In the genomic region with DNA sequence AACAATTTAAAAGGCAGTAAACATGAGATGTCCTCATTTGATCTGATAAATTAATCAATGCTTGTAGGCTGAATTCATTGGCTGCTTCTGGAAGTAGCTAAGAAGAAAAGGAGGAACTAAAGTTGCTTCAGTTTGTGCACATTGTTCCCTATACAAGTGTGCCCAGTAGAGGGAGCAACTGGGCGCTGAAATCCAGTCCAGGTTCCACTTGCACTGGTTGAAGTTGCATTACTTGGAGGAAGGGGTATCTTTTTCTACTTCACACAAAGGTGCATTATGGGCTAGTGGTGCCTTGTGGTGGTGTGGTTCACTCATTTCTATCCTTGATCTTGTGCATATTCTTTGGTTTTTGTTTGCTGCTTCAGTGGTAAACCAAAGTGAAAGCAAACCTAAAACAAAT, we compare ENCODE assay signal across 9 cellular contexts.
DNase-seq lines count a peak whose midpoint lies in the region; ATAC-seq and TF ChIP-seq lines count a peak whose summit lies in the region.
"Had no signal": no experiment of that assay in that cellular context is flagged by ENCODE, and none has a peak within 500 bp of the region (broad histone marks: within the 10 kb centered on the region; RNA-seq: fewer than 3 reads in every experiment).

No MANE protein-coding gene starts in this region.

- H3K27ac Mint-ChIP-seq in activated T-helper 2 cell treated with anti-CD3 and anti-CD28 coated beads, Interferon-gamma antibody, Interleukin-2, Interleukin-4, amounts not matched to agents 10 μg/mL and 5 μg/mL and 100 μg/mL, durations not matched to agents 14 hours and 24 hours and 36 hours = no peak overlapping the region
- H3K27ac Mint-ChIP-seq: memory B cell had no signal

- BruUV-seq in mammary epithelial cell (replicated peaks; lab: Mats Ljungman, UMichigan) = no TSS peak

- H3K9me3 Mint-ChIP-seq in activated T-helper 2 cell treated with anti-CD3 and anti-CD28 coated beads, Interferon-gamma antibody, Interleukin-2, Interleukin-4, amounts not matched to agents 10 μg/mL and 5 μg/mL and 100 μg/mL, durations not matched to agents 14 hours and 24 hours and 36 hours = no peaks in the 10 kb centered on the region
- H3K9me3 Mint-ChIP-seq: memory B cell had no signal

- H3K36me3 ChIP-seq in mammary epithelial cell (ENCODE audit: insufficient read depth, low read length) = no peaks in the 10 kb centered on the region
- H3K36me3 ChIP-seq in gastrocnemius medialis = no peaks in the 10 kb centered on the region

- H3K4me1 Mint-ChIP-seq in activated T-helper 2 cell treated with anti-CD3 and anti-CD28 coated beads, Interferon-gamma antibody, Interleukin-2, Interleukin-4, amounts not matched to agents 10 μg/mL and 5 μg/mL and 100 μg/mL, durations not matched to agents 14 hours and 24 hours and 36 hours (ENCODE audit: low read depth) = no peaks in the 10 kb centered on the region
- H3K4me1 Mint-ChIP-seq: memory B cell had no signal

- in situ Hi-C loops in mammary epithelial cell (cut with MboI; ENCODE audit: low sequenced_read_pairs in 2 of 2) = no loop called here
- in situ Hi-C loops in gastrocnemius medialis (cut with MboI; ENCODE audit: low sequenced_read_pairs in 4 of 4) = no loop called here

- H3K4me3 ChIP-seq in mammary epithelial cell (replicated peaks in 1 of 3; ENCODE audit: insufficient read depth in 1 of 3, low read depth in 2 of 3, low read length in 3 of 3) (no peak overlapping the region), gastrocnemius medialis (no peak overlapping the region)

- H3K79me2 ChIP-seq in mammary epithelial cell (ENCODE audit: insufficient read depth, low read length) = no peaks in the 10 kb centered on the region

- H3K9ac ChIP-seq in mammary epithelial cell (ENCODE audit: insufficient read depth, low read length) = no peak overlapping the region

- CTCF ChIA-PET in mammary epithelial cell (lab: Charles Lee; ENCODE audit: low non-redundant PET) = interaction anchor here (0.6 kb wide), 2 partner anchors 128 to 691 kb away, joined by 4 to 6 read pairs; no protein-coding TSS in a partner anchor

- no peaks in the 10 kb centered on the region for H4K20me1 ChIP-seq in mammary epithelial cell (ENCODE audit: insufficient read depth, low read length)

- H2AFZ ChIP-seq in mammary epithelial cell (ENCODE audit: low read depth, low read length) = no peak overlapping the region

- TF ChIP-seq CTCF in mammary epithelial cell (conservative IDR thresholded peaks at IDR 0.05 in 1 of 2, IDR thresholded peaks at IDR 0.05 in 1 of 2; ENCODE audit: extremely low read depth in 1 of 2, insufficient read depth in 1 of 2, low read depth in 1 of 2, low read length in 2 of 2) = peak; percentile 52 to 72
- TF ChIP-seq CTCF in gastrocnemius medialis (IDR thresholded peaks at IDR 0.05 in 4 of 5, conservative IDR thresholded peaks at IDR 0.05 in 1 of 5) = peak in 1 of 5 experiments; percentile 44

- no peaks in the 10 kb centered on the region for H3K4me1 ChIP-seq in mammary epithelial cell (ENCODE audit: insufficient read depth, low read length)
- no peaks in the 10 kb centered on the region for H3K4me1 ChIP-seq in gastrocnemius medialis

- no peaks in the 10 kb centered on the region for H3K36me3 Mint-ChIP-seq in activated T-helper 2 cell treated with anti-CD3 and anti-CD28 coated beads, Interferon-gamma antibody, Interleukin-2, Interleukin-4, amounts not matched to agents 10 μg/mL and 5 μg/mL and 100 μg/mL, durations not matched to agents 14 hours and 24 hours and 36 hours (ENCODE audit: low read depth)
- H3K36me3 Mint-ChIP-seq: memory B cell had no signal

- 0% methylated on average over 1 of the region's 1 CpG for WGBS in mammary epithelial cell (ENCODE audit: low coverage, missing lambda C conversion rate)

- no peaks in the 10 kb centered on the region for H3K27me3 ChIP-seq in mammary epithelial cell (ENCODE audit: insufficient read depth, low read length)
- no peaks in the 10 kb centered on the region for H3K27me3 ChIP-seq in gastrocnemius medialis

- ATAC-seq in HG02571 (IDR thresholded peaks at IDR 0.05; ENCODE audit: unreplicated experiment) (peak; percentile 63), gastrocnemius medialis (no peak)

- H3K27ac ChIP-seq in mammary epithelial cell (ENCODE audit: insufficient read depth, low read depth, low read length) (no peak overlapping the region), gastrocnemius medialis (no peak overlapping the region)

- intact Hi-C loops in mammary epithelial cell (cut with micrococcal nuclease) (loop anchor here (2.0 to 5.0 kb wide), 2 partner anchors 160 to 515 kb away; no protein-coding TSS in a partner anchor), gastrocnemius medialis (cut with DNase I; ENCODE audit: low total_unique reads) (no loop called here)
- intact Hi-C loops in activated T-helper 2 cell treated with anti-CD3 and anti-CD28 coated beads, Interferon-gamma antibody, Interleukin-2, Interleukin-4, amounts not matched to agents 10 μg/mL and 5 μg/mL and 100 μg/mL, durations not matched to agents 14 hours and 24 hours and 36 hours (cut with micrococcal nuclease) = no loop called here

- H3K9me3 ChIP-seq in mammary epithelial cell (replicated peaks; ENCODE audit: insufficient read depth, low read length) (no peaks in the 10 kb centered on the region), gastrocnemius medialis (no peaks in the 10 kb centered on the region)

- peak; percentile 18 for DNase-seq in AG08395 (ENCODE audit: low spot score)
- DNase-seq in GM04503 (ENCODE audit: low read depth) = peak; percentile 2
- DNase-seq in NCI-H1048 (lab: John Stamatoyannopoulos, UW) = peak; percentile 9
- DNase-seq in mammary epithelial cell = peak; percentile 14
- peak; percentile 5 to 41 for DNase-seq in lung microvascular endothelial cell (ENCODE audit: low read depth in 2 of 2)
- DNase-seq in activated T-helper 2 cell treated with anti-CD3 and anti-CD28 coated beads, Interferon-gamma antibody, Interleukin-2, Interleukin-4, amounts not matched to agents 10 μg/mL and 5 μg/mL and 100 μg/mL, durations not matched to agents 14 hours and 24 hours and 36 hours (ENCODE audit: low spot score) = no peak
- no peak for DNase-seq in gastrocnemius medialis

- no peak for TF ChIP-seq POLR2A in gastrocnemius medialis (IDR thresholded peaks at IDR 0.05)

- H3K4me2 ChIP-seq in mammary epithelial cell (ENCODE audit: insufficient read depth, low read depth, low read length) = no peak overlapping the region

- dilution Hi-C loops in mammary epithelial cell (cut with HindIII; ENCODE audit: low sequenced_read_pairs) = loop anchor here (10.0 kb wide), 1 partner anchor 88 kb away; no protein-coding TSS in a partner anchor

- H3K4me3 Mint-ChIP-seq in activated T-helper 2 cell treated with anti-CD3 and anti-CD28 coated beads, Interferon-gamma antibody, Interleukin-2, Interleukin-4, amounts not matched to agents 10 μg/mL and 5 μg/mL and 100 μg/mL, durations not matched to agents 14 hours and 24 hours and 36 hours (ENCODE audit: low read depth) = no peak overlapping the region
- H3K4me3 Mint-ChIP-seq: memory B cell had no signal

- H3K27me3 Mint-ChIP-seq in activated T-helper 2 cell treated with anti-CD3 and anti-CD28 coated beads, Interferon-gamma antibody, Interleukin-2, Interleukin-4, amounts not matched to agents 10 μg/mL and 5 μg/mL and 100 μg/mL, durations not matched to agents 14 hours and 24 hours and 36 hours (ENCODE audit: low read depth) = no peaks in the 10 kb centered on the region
- H3K27me3 Mint-ChIP-seq: memory B cell had no signal

Comparison
In these comparisons a context has a peak if more than half of its experiments do, and no peak if none do; other contexts are left out.
1. DNase-seq: peak in AG08395 (single experiment), GM04503 (single experiment), NCI-H1048 (single experiment), mammary epithelial cell (single experiment) and lung microvascular endothelial cell (2 of 2); none in activated T-helper 2 cell treated with anti-CD3 and anti-CD28 coated beads, Interferon-gamma antibody, Interleukin-2, Interleukin-4, amounts not matched to agents 10 μg/mL and 5 μg/mL and 100 μg/mL, durations not matched to agents 14 hours and 24 hours and 36 hours (single experiment) and gastrocnemius medialis (0 of 2).